Comparison of ENCODE assay signal across 8 cellular contexts in the genomic region with DNA sequence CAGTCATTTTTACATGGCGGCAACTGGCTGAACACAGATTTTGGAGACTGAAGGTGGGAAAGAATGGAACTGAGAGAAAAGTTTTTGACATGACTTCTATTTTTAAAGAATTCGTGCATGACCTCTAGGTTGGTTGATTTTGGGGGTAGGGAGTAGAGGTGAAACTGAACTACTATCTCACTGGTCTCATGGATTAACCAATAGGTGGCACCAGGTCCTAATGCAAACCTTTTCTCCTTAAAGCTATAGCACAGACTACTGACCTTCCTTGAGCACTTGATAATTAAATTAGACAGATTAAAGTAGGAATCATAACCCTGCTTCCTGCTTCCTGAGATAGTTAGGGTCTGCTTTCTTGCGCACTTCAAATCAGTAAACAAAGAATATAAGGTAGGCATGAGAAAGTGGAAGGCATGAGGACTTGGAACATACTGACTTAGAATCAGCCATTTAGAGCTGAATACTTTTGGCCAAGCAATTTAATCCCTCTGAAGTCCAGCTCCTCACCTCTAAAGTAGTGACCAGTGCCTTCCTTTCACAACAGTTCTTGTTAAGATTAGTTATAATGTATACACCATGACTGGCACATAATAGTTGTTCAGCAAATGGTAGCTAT.
DNase-seq lines count a peak whose midpoint lies in the region; ATAC-seq, FAIRE-seq and TF ChIP-seq lines count a peak whose summit lies in the region.

No MANE protein-coding gene starts in this region.

- no peaks in the 10 kb centered on the region for H3K36me3 ChIP-seq in HCT116 (ENCODE audit: control insufficient read depth in 1 of 2, insufficient read depth in 2 of 2, low read length in 2 of 2)

- no peaks in the 10 kb centered on the region for H3K9me2 ChIP-seq in HCT116 (ENCODE audit: insufficient read depth)

- peak; percentile 90 for ATAC-seq in HCT116
- ATAC-seq in foreskin keratinocyte = peak; percentile 82
- no peak for ATAC-seq in HG03565 (IDR thresholded peaks at IDR 0.05; ENCODE audit: unreplicated experiment)
- no peak for ATAC-seq in HG02870 (IDR thresholded peaks at IDR 0.05; ENCODE audit: unreplicated experiment)

- H3K4me1 ChIP-seq in HCT116 (ENCODE audit: control insufficient read depth in 1 of 2, insufficient read depth in 2 of 2, low read length in 2 of 2) (no peaks in the 10 kb centered on the region), foreskin keratinocyte (no peaks in the 10 kb centered on the region)

- RAD21 ChIA-PET in HCT116 (lab: Charles Lee; ENCODE audit: low non-redundant PET in 1 of 2, low total read pairs in 2 of 2, uncharacterized antibody in 2 of 2, unreplicated experiment in 2 of 2) = interaction anchor here in 1 of 2 experiments (1.0 kb wide), 1 partner anchor 336 kb away, joined by 6 read pairs; no protein-coding TSS in a partner anchor

- no peak for FAIRE-seq in RCC 7860 (lab: Jason Lieb, UNC)

- peak; percentile 29 for DNase-seq in AG20443 (ENCODE audit: low spot score)
- DNase-seq in HCT116 (ENCODE audit: low read depth, low spot score) = peak; percentile 22
- peak; percentile 39 for DNase-seq in RCC 7860 (ENCODE audit: low spot score)
- DNase-seq in foreskin keratinocyte = peak; percentile 9 to 53
- DNase-seq in activated T-cell treated with anti-CD3 and anti-CD28 coated beads, Interleukin-2, amount 50 U/mL, for 1 hour = no peak
- no peak for DNase-seq in NCI-H2196 (lab: John Stamatoyannopoulos, UW; ENCODE audit: unreplicated experiment)

- POLR2A ChIA-PET in HCT116 (lab: Charles Lee) = no interaction called here

- no peak overlapping the region for H3K4me2 ChIP-seq in HCT116 (ENCODE audit: low read length)

- intact Hi-C loops in HCT116 (cut with micrococcal nuclease) = loop anchor here (1.0 to 5.0 kb wide), 3 partner anchors 337 to 717 kb away; no protein-coding TSS in a partner anchor

- peak; percentile 73 for TF ChIP-seq RAD21 in HCT116 (IDR thresholded peaks at IDR 0.05; ENCODE audit: low read depth)

- CTCF ChIA-PET in HCT116 (lab: Charles Lee) = interaction anchor here (0.8 to 1.2 kb wide), 4 partner anchors 267 to 715 kb away, joined by 3 to 13 read pairs (median 8); no protein-coding TSS in a partner anchor

- TF ChIP-seq CTCF in HCT116 (IDR thresholded peaks at IDR 0.05 in 2 of 3, conservative IDR thresholded peaks at IDR 0.05 in 1 of 3; ENCODE audit: borderline replicate concordance in 1 of 3, insufficient read depth in 1 of 3, low read depth in 2 of 3, low read length in 2 of 3) = peak; percentile 34 to 53 (median 45); a peak in 4 of 6 replicates
- peak; percentile 79 for TF ChIP-seq CTCF in foreskin keratinocyte (conservative IDR thresholded peaks at IDR 0.05)

- no peak overlapping the region for H3K9ac ChIP-seq in HCT116 (ENCODE audit: low read length)

- TF ChIP-seq POLR2A in HCT116 (IDR thresholded peaks at IDR 0.05; ENCODE audit: borderline replicate concordance, extremely low read depth, insufficient read depth, insufficient read length) = no peak

- no peak overlapping the region for H3K4me3 ChIP-seq in HCT116 (replicated peaks in 1 of 2; ENCODE audit: low read depth in 1 of 2, low read length in 2 of 2)

- H3K27ac ChIP-seq in HCT116 (ENCODE audit: low read depth, low read length) (no peak overlapping the region), foreskin keratinocyte (no peak overlapping the region)

- H3K9me3 ChIP-seq in HCT116 (ENCODE audit: control insufficient read depth in 1 of 2, insufficient read depth in 1 of 2, low read depth in 1 of 2, low read length in 2 of 2) = peaks cover 0 to 4% of the 10 kb centered on the region in 2 experiments; a peak in 1 of 4 replicates

- no peak overlapping the region for H2AFZ ChIP-seq in HCT116 (ENCODE audit: low read depth, low read length, poor library complexity, severe bottlenecking)

- no peaks in the 10 kb centered on the region for H3K27me3 ChIP-seq in HCT116 (ENCODE audit: insufficient read depth, low read length)
- H3K27me3 ChIP-seq in foreskin keratinocyte = no peaks in the 10 kb centered on the region

- no peaks in the 10 kb centered on the region for H4K20me1 ChIP-seq in HCT116 (ENCODE audit: insufficient read depth)

- no peaks in the 10 kb centered on the region for H3K79me2 ChIP-seq in HCT116 (ENCODE audit: insufficient read depth, low read length)

- no TSS peak for BruUV-seq in HCT116 (replicated peaks; lab: Mats Ljungman, UMichigan)

TF ChIP-seq in HCT116, 20 proteins besides CTCF, POLR2A, EP300 and RAD21:
- TF ChIP-seq SRF (IDR thresholded peaks at IDR 0.05; ENCODE audit: low read depth) (no peak), EZH2phosphoT487 (IDR thresholded peaks at IDR 0.05; ENCODE audit: borderline replicate concordance) (no peak), CBX3 (IDR thresholded peaks at IDR 0.05; ENCODE audit: low read depth) (no peak), POLR2AphosphoS5 (IDR thresholded peaks at IDR 0.05; ENCODE audit: low read depth, low read length) (no peak), SIN3A (IDR thresholded peaks at IDR 0.05; ENCODE audit: low read depth) (no peak), FOSL1 (IDR thresholded peaks at IDR 0.05; ENCODE audit: low read depth) (no peak), SP1 (IDR thresholded peaks at IDR 0.05; ENCODE audit: low read depth) (no peak), ZFX (IDR thresholded peaks at IDR 0.05) (no peak), ELF1 (IDR thresholded peaks at IDR 0.05; ENCODE audit: borderline replicate concordance, low read depth) (no peak), EGR1 (IDR thresholded peaks at IDR 0.05; ENCODE audit: low read depth) (no peak), CEBPB (IDR thresholded peaks at IDR 0.05; ENCODE audit: low read depth) (no peak), YY1 (IDR thresholded peaks at IDR 0.05; ENCODE audit: extremely low read depth, insufficient replicate concordance, low read depth, low read length) (no peak), JUND (IDR thresholded peaks at IDR 0.05) (no peak), TCF7L2 (IDR thresholded peaks at IDR 0.05; ENCODE audit: borderline replicate concordance, extremely low read depth, insufficient read depth, insufficient read length) (no peak), ZNF274 (IDR thresholded peaks at IDR 0.05; ENCODE audit: low read depth, low read length) (no peak)
- TF ChIP-seq, protein P1, sequence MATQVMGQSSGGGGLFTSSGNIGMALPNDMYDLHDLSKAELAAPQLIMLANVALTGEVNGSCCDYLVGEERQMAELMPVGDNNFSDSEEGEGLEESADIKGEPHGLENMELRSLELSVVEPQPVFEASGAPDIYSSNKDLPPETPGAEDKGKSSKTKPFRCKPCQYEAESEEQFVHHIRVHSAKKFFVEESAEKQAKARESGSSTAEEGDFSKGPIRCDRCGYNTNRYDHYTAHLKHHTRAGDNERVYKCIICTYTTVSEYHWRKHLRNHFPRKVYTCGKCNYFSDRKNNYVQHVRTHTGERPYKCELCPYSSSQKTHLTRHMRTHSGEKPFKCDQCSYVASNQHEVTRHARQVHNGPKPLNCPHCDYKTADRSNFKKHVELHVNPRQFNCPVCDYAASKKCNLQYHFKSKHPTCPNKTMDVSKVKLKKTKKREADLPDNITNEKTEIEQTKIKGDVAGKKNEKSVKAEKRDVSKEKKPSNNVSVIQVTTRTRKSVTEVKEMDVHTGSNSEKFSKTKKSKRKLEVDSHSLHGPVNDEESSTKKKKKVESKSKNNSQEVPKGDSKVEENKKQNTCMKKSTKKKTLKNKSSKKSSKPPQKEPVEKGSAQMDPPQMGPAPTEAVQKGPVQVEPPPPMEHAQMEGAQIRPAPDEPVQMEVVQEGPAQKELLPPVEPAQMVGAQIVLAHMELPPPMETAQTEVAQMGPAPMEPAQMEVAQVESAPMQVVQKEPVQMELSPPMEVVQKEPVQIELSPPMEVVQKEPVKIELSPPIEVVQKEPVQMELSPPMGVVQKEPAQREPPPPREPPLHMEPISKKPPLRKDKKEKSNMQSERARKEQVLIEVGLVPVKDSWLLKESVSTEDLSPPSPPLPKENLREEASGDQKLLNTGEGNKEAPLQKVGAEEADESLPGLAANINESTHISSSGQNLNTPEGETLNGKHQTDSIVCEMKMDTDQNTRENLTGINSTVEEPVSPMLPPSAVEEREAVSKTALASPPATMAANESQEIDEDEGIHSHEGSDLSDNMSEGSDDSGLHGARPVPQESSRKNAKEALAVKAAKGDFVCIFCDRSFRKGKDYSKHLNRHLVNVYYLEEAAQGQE (IDR thresholded peaks at IDR 0.05; ENCODE audit: low read depth) = no peak
- TF ChIP-seq, protein P2, sequence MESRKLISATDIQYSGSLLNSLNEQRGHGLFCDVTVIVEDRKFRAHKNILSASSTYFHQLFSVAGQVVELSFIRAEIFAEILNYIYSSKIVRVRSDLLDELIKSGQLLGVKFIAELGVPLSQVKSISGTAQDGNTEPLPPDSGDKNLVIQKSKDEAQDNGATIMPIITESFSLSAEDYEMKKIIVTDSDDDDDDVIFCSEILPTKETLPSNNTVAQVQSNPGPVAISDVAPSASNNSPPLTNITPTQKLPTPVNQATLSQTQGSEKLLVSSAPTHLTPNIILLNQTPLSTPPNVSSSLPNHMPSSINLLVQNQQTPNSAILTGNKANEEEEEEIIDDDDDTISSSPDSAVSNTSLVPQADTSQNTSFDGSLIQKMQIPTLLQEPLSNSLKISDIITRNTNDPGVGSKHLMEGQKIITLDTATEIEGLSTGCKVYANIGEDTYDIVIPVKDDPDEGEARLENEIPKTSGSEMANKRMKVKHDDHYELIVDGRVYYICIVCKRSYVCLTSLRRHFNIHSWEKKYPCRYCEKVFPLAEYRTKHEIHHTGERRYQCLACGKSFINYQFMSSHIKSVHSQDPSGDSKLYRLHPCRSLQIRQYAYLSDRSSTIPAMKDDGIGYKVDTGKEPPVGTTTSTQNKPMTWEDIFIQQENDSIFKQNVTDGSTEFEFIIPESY (IDR thresholded peaks at IDR 0.05; ENCODE audit: extremely low read depth, insufficient replicate concordance, low read length) = no peak
- TF ChIP-seq, protein P3, sequence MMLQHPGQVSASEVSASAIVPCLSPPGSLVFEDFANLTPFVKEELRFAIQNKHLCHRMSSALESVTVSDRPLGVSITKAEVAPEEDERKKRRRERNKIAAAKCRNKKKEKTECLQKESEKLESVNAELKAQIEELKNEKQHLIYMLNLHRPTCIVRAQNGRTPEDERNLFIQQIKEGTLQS (IDR thresholded peaks at IDR 0.05) = no peak

Comparison
In these comparisons a context has a peak if more than half of its experiments do, and no peak if none do; other contexts are left out.
1. DNase-seq: peak in AG20443 (single experiment), HCT116 (single experiment), RCC 7860 (single experiment) and foreskin keratinocyte (2 of 2); none in activated T-cell treated with anti-CD3 and anti-CD28 coated beads, Interleukin-2, amount 50 U/mL, for 1 hour (single experiment) and NCI-H2196 (single experiment).
2. ATAC-seq: peak in HCT116 (single experiment) and foreskin keratinocyte (single experiment); none in HG03565 (single experiment) and HG02870 (single experiment).